8 cellular contexts compared by ENCODE assay signal in the genomic region with DNA sequence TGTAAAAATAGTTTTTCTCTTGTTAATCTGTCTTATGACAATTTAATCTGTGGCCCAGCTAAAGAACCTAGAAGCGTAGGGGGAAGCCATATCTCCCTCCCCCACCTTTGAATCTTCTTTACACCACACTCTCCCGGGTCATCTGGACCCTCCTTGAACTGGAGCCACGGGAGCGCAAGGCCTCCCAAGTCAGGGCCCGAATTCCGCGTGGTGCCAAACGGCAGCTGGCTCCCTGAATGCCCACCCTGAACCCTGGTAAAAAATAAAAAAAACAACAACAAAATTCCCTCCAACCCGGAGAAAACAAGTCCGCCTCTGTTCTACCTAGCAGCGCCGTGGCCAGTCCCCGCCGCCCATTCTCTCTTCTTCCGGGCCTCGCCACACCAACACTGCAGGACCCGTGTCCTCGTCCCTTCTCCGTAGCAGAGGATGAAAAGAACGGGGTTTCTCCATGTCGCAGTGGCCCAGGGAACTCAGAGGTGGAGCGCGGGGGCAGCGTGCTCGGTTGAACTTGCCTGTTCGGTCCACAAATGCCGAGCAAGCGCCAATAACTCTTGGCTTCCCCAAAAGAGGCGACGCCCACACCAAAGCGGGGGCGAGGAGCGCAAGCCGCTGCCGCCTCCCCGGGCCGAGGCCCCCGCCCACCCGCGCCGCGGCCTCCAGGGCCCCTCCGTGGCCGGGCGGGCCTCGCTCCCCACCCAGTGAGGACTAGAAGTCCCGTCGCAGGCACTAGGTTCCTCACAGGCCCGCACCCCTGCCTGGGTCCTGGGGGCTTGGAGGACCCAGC. TPM values are rescaled to one million over a fixed set of nuclear protein-coding genes. Genes with fewer than 3 reads are reported as not detected.
DNase-seq lines count a peak whose midpoint lies in the region; ATAC-seq and TF ChIP-seq lines count a peak whose summit lies in the region.

No MANE protein-coding gene starts in this region.

- peaks cover 6% of the 10 kb centered on the region for H3K4me1 ChIP-seq in fibroblast of lung (ENCODE audit: control insufficient read depth, extremely low read depth, insufficient read depth, low read length)
- peaks cover 21% of the 10 kb centered on the region for H3K4me1 ChIP-seq in stomach smooth muscle (ENCODE audit: control insufficient read depth, insufficient read depth, low read length)

- H3K9ac ChIP-seq in fibroblast of lung (ENCODE audit: insufficient read depth, low read length): peak overlapping the region; percentile 80
- peak overlapping the region; percentile 80 for H3K9ac ChIP-seq in stomach smooth muscle (ENCODE audit: low read length in 2 of 2)

- no peak for TF ChIP-seq CTCF in fibroblast of lung (conservative IDR thresholded peaks at IDR 0.05 in 1 of 2, IDR thresholded peaks at IDR 0.05 in 1 of 2; ENCODE audit: low read depth in 1 of 2, low read length in 2 of 2)

- H2AFZ ChIP-seq in fibroblast of lung (ENCODE audit: low read length): peak overlapping the region; percentile 90

- no peaks in the 10 kb centered on the region for H4K20me1 ChIP-seq in fibroblast of lung (ENCODE audit: control insufficient read depth, extremely low read depth, insufficient read depth, low read length)

- H3K36me3 Mint-ChIP-seq in natural killer cell treated with Interleukin-12 subunit alpha and Interleukin-12 subunit beta and Interleukin-15 and Interleukin-18, amount 100 ng/mL, for 72 hours: no peaks in the 10 kb centered on the region

- H3K9me3 ChIP-seq in fibroblast of lung (ENCODE audit: control insufficient read depth, insufficient read depth, low read depth, low read length) (no peaks in the 10 kb centered on the region), stomach smooth muscle (ENCODE audit: control insufficient read depth in 2 of 2, low read length in 2 of 2) (no peaks in the 10 kb centered on the region)

- peak overlapping the region; percentile 100 for H3K4me3 Mint-ChIP-seq in natural killer cell treated with Interleukin-12 subunit alpha and Interleukin-12 subunit beta and Interleukin-15 and Interleukin-18, amount 100 ng/mL, for 72 hours

- peaks cover 35% of the 10 kb centered on the region for H3K79me2 ChIP-seq in fibroblast of lung (ENCODE audit: control insufficient read depth, insufficient read depth, low read length)

- H3K27ac Mint-ChIP-seq in natural killer cell treated with Interleukin-12 subunit alpha and Interleukin-12 subunit beta and Interleukin-15 and Interleukin-18, amount 100 ng/mL, for 72 hours: peak overlapping the region; percentile 84

- H3K4me3 ChIP-seq in fibroblast of lung (replicated peaks in 1 of 4; ENCODE audit: control extremely low read depth in 1 of 4, insufficient read depth in 1 of 4, low read depth in 3 of 4, low read length in 4 of 4) (peak overlapping the region; percentile 77 to 93 (median 88)), stomach smooth muscle (ENCODE audit: low read length in 2 of 2) (peak overlapping the region; percentile 69 to 86)

- H3K4me2 ChIP-seq in fibroblast of lung (ENCODE audit: extremely low read depth, insufficient read depth, low read length): peak overlapping the region; percentile 99

- peaks cover 0 to 7% of the 10 kb centered on the region in 2 donors for H3K27me3 Mint-ChIP-seq in natural killer cell treated with Interleukin-12 subunit alpha and Interleukin-12 subunit beta and Interleukin-15 and Interleukin-18, amount 100 ng/mL, for 72 hours

- peak in 12 of 14 donors; percentile 45 to 83 (median 71) for DNase-seq in C1 segment of cervical spinal cord (lab: John Stamatoyannopoulos, UW)
- DNase-seq in OCI-M2 (lab: John Stamatoyannopoulos, UW; ENCODE audit: unreplicated experiment): peak; percentile 22
- peak; percentile 28 for DNase-seq in activated T-helper 1 cell treated with Interleukin-2 at 50 U/mL for 16 hours (ENCODE audit: low read depth)
- peak; percentile 58 for DNase-seq in fibroblast of lung (ENCODE audit: low read depth in 2 of 2)
- peak; percentile 74 for DNase-seq in natural killer cell treated with Interleukin-12 subunit alpha and Interleukin-12 subunit beta and Interleukin-15 and Interleukin-18, amount 100 ng/mL, for 72 hours (ENCODE audit: low spot score)

- peak; percentile 60 for ATAC-seq in GM19328 (IDR thresholded peaks at IDR 0.05; ENCODE audit: unreplicated experiment)
- ATAC-seq in HG03439 (IDR thresholded peaks at IDR 0.05; ENCODE audit: unreplicated experiment): peak; percentile 66
- ATAC-seq in natural killer cell treated with Interleukin-12 subunit alpha and Interleukin-12 subunit beta and Interleukin-15 and Interleukin-18, amount 100 ng/mL, for 72 hours: peak; percentile 81 to 84

- peak overlapping the region; percentile 76 for H3K27ac ChIP-seq in fibroblast of lung (ENCODE audit: insufficient read depth, low read length)
- peak overlapping the region; percentile 82 for H3K27ac ChIP-seq in stomach smooth muscle (ENCODE audit: low read length)

- H3K27me3 ChIP-seq in fibroblast of lung (ENCODE audit: control insufficient read depth, insufficient read depth, low read length) (no peaks in the 10 kb centered on the region), stomach smooth muscle (ENCODE audit: control insufficient read depth in 1 of 2, insufficient read depth in 2 of 2, low read length in 2 of 2) (no peaks in the 10 kb centered on the region)

- H3K9me3 Mint-ChIP-seq in natural killer cell treated with Interleukin-12 subunit alpha and Interleukin-12 subunit beta and Interleukin-15 and Interleukin-18, amount 100 ng/mL, for 72 hours: no peaks in the 10 kb centered on the region

- H3K4me1 Mint-ChIP-seq in natural killer cell treated with Interleukin-12 subunit alpha and Interleukin-12 subunit beta and Interleukin-15 and Interleukin-18, amount 100 ng/mL, for 72 hours (ENCODE audit: low read depth in 2 of 2): peaks cover 16% of the 10 kb centered on the region in 2 donors

- H3K36me3 ChIP-seq in fibroblast of lung (ENCODE audit: control insufficient read depth, insufficient read depth, low read length) (no peaks in the 10 kb centered on the region), stomach smooth muscle (ENCODE audit: control insufficient read depth in 2 of 2, insufficient read depth in 2 of 2, low read length in 2 of 2) (peaks cover 0 to 2% of the 10 kb centered on the region in 2 donors)

RNA-seq across cellular contexts. Expression of a gene that starts 15.1 kb away (rescaled TPM):
- total RNA-seq in fibroblast of lung: 242 and 274 TPM in 2 replicates
- 207 and 230 TPM in 2 replicates for polyA plus RNA-seq in fibroblast of lung
- 154 and 183 TPM in 2 replicates for polyA plus RNA-seq in fibroblast of lung (2012)
- 57.3 and 81.3 TPM in 2 replicates for polyA minus RNA-seq in fibroblast of lung (ENCODE audit: low replicate concordance)
- under 1 TPM; 0.61 to 0.74 TPM for total RNA-seq in natural killer cell treated with Interleukin-12 subunit alpha and Interleukin-12 subunit beta and Interleukin-15 and Interleukin-18, amount 100 ng/mL, for 72 hours

RNA-seq across cellular contexts. Expression of a gene that starts 50.6 kb away (rescaled TPM):
- total RNA-seq in fibroblast of lung: 29.2 and 35.7 TPM in 2 replicates
- 22.3 and 26.7 TPM in 2 replicates for polyA plus RNA-seq in fibroblast of lung
- 15.4 and 16.0 TPM in 2 replicates for polyA plus RNA-seq in fibroblast of lung (2012)
- 3.7 and 7.6 TPM in 2 replicates for polyA minus RNA-seq in fibroblast of lung (ENCODE audit: low replicate concordance)
- 10 to 100 TPM; 36.3 to 38.8 TPM for total RNA-seq in natural killer cell treated with Interleukin-12 subunit alpha and Interleukin-12 subunit beta and Interleukin-15 and Interleukin-18, amount 100 ng/mL, for 72 hours

Comparison
In these comparisons a context has a peak if more than half of its experiments do, and no peak if none do; other contexts are left out.
1. Peak in every context shown above with its lines: DNase-seq, ATAC-seq, H3K4me3 ChIP-seq and H3K27ac ChIP-seq.
2. DNase-seq: peak in every context shown above with its lines; median percentile 74 in natural killer cell treated with Interleukin-12 subunit alpha and Interleukin-12 subunit beta and Interleukin-15 and Interleukin-18, amount 100 ng/mL, for 72 hours; 71 in C1 segment of cervical spinal cord; 58 in fibroblast of lung; 28 in activated T-helper 1 cell treated with Interleukin-2 at 50 U/mL for 16 hours; 22 in OCI-M2.
3. RNA of a gene that starts 15.1 kb away (total RNA-seq): 242 to 274 TPM in fibroblast of lung; 0.61 to 0.74 TPM in natural killer cell treated with Interleukin-12 subunit alpha and Interleukin-12 subunit beta and Interleukin-15 and Interleukin-18, amount 100 ng/mL, for 72 hours; every median in the first group is over 100 times any median in the second.